In the genomic region with DNA sequence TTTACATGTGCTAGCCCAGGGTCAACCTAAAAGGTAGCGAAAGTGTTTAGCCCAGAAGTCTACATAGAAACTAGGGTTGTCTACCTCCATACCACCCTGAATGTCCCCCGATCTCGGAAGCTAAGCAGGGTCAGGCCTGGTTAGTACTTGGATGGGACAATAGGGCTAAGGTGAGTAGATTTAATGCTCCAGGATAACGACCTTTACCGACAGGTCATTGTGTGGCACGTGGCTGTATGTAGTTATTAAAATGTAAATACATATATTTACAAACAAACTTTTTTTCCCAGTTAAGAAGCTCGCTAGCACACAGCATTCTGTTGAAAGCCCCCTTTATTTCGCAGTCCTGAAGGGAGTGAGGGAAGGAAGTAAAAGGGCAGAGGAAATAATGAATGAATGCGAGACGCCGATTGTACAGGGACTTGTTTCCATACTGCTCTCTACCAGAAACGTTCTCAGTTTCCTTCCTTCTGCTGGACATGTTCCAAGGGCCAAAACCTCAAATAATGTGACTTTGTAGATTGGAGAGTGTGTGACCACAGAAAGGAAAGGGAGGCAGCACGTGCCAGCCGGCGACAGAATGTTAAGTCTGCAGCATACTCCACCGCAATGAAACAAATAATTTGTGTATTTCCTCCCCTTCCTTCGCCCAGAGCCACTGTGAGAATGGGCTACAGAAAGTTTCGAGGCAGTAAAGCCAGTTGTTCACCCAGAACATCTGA, we compare ENCODE assay signal across 8 cellular contexts. TPM values are rescaled to one million over a fixed set of nuclear protein-coding genes. Genes with fewer than 3 reads are reported as not detected.
A peak's percentile ranks its signal among the peaks of the same experiment; 100 is the strongest.
DNase-seq lines count a peak whose midpoint lies in the region; ATAC-seq and TF ChIP-seq lines count a peak whose summit lies in the region.

No MANE protein-coding gene starts in this region.

- peak overlapping the region; percentile 98 for H2AFZ ChIP-seq in PC-9

- H3K27me3 Mint-ChIP-seq in activated naive CD8-positive, alpha-beta T cell treated with anti-CD3 and anti-CD28 coated beads, Interleukin-2, amount 50 U/mL, for 24 hours: no peaks in the 10 kb centered on the region

- peak; percentile 4 to 8 for DNase-seq in stimulated activated CD4-positive, alpha-beta T cell treated with anti-CD3 and anti-CD28 coated beads, Interleukin-15, amount 100 ng/mL, for 1 hour (ENCODE audit: low read depth in 1 of 2, low spot score in 1 of 2)
- no peak for DNase-seq in stimulated activated CD4-positive, alpha-beta T cell treated with anti-CD3 and anti-CD28 coated beads, Interleukin-1b, Interleukin-23, amount 100 ng/mL, for 48 hours
- peak; percentile 40 to 58 for DNase-seq in PC-9
- DNase-seq in activated naive CD8-positive, alpha-beta T cell treated with anti-CD3 and anti-CD28 coated beads, Interleukin-2, amount 50 U/mL, for 24 hours: peak; percentile 35
- peak in 2 of 3 donors; percentile 20 to 52 for DNase-seq in right cardiac atrium
- no peak for DNase-seq in sciatic nerve (ENCODE audit: low spot score)
- DNase-seq in NCI-H226: no peak

- WGBS in right cardiac atrium: 5% methylated on average over 18 of the region's 18 CpGs

- H3K9me2 ChIP-seq in PC-9 (ENCODE audit: insufficient read depth): no peaks in the 10 kb centered on the region

- H3K27ac ChIP-seq in PC-9: peak overlapping the region; percentile 47
- peak overlapping the region; percentile 28 for H3K27ac ChIP-seq in right cardiac atrium (ENCODE audit: low read length)

- H3K9me3 ChIP-seq in PC-9 (ENCODE audit: insufficient read depth, low read depth) (no peaks in the 10 kb centered on the region), right cardiac atrium (ENCODE audit: control insufficient read depth, low read length) (no peaks in the 10 kb centered on the region)

- H4K20me1 ChIP-seq in PC-9 (ENCODE audit: insufficient read depth): no peaks in the 10 kb centered on the region

- H3K79me2 ChIP-seq in PC-9 (ENCODE audit: low read depth): peaks cover 61% of the 10 kb centered on the region

- H3K4me2 ChIP-seq in PC-9: peak overlapping the region; percentile 82

- peak overlapping the region; percentile 99 for H3K27ac Mint-ChIP-seq in activated naive CD8-positive, alpha-beta T cell treated with anti-CD3 and anti-CD28 coated beads, Interleukin-2, amount 50 U/mL, for 24 hours

- POLR2A ChIA-PET in PC-9 (lab: Charles Lee; ENCODE audit: unreplicated experiment): interaction anchor here (0.5 to 0.7 kb wide), 3 partner anchors 271 to 677 kb away, joined by 3 to 4 read pairs (median 3); no protein-coding TSS in a partner anchor

- no peaks in the 10 kb centered on the region for H3K36me3 ChIP-seq in PC-9 (ENCODE audit: low read depth)

- peaks cover 31% of the 10 kb centered on the region for H3K36me3 Mint-ChIP-seq in activated naive CD8-positive, alpha-beta T cell treated with anti-CD3 and anti-CD28 coated beads, Interleukin-2, amount 50 U/mL, for 24 hours (ENCODE audit: low read depth)

- BruUV-seq in PC-9 (replicated peaks; lab: Mats Ljungman, UMichigan): TSS peak; percentile 68

- ATAC-seq in HG02973 (IDR thresholded peaks at IDR 0.05; ENCODE audit: unreplicated experiment) (peak; percentile 7), right cardiac atrium (peak; percentile 21 to 23), sciatic nerve (peak; percentile 33)
- ATAC-seq in activated naive CD8-positive, alpha-beta T cell treated with anti-CD3 and anti-CD28 coated beads, Interleukin-2, amount 50 U/mL, for 24 hours: peak; percentile 10

- no peaks in the 10 kb centered on the region for H3K9me3 Mint-ChIP-seq in activated naive CD8-positive, alpha-beta T cell treated with anti-CD3 and anti-CD28 coated beads, Interleukin-2, amount 50 U/mL, for 24 hours

- no peaks in the 10 kb centered on the region for H3K27me3 ChIP-seq in PC-9 (ENCODE audit: insufficient read depth, low read depth)
- H3K27me3 ChIP-seq in right cardiac atrium (ENCODE audit: control insufficient read depth, insufficient read depth): no peaks in the 10 kb centered on the region

- intact Hi-C loops in PC-9 (cut with micrococcal nuclease; ENCODE audit: unreplicated experiment): loop anchor here (1.0 to 2.0 kb wide), 2 partner anchors 61 to 504 kb away; partner anchors contain the start of gene FUCA2
- intact Hi-C loops in right cardiac atrium (cut with DNase I): no loop called here
- intact Hi-C loops in sciatic nerve (cut with DNase I): no loop called here

- peak overlapping the region; percentile 94 for H3K4me3 Mint-ChIP-seq in activated naive CD8-positive, alpha-beta T cell treated with anti-CD3 and anti-CD28 coated beads, Interleukin-2, amount 50 U/mL, for 24 hours

- peaks cover 42% of the 10 kb centered on the region for H3K4me1 Mint-ChIP-seq in activated naive CD8-positive, alpha-beta T cell treated with anti-CD3 and anti-CD28 coated beads, Interleukin-2, amount 50 U/mL, for 24 hours

- H3K4me3 ChIP-seq in PC-9 (peak overlapping the region; percentile 77), right cardiac atrium (ENCODE audit: low read length) (peak overlapping the region; percentile 93)

- peaks cover 22% of the 10 kb centered on the region for H3K4me1 ChIP-seq in PC-9 (replicated peaks; ENCODE audit: insufficient read depth)
- peaks cover 2% of the 10 kb centered on the region for H3K4me1 ChIP-seq in right cardiac atrium (ENCODE audit: control insufficient read depth, insufficient read depth, low read length)

- no peaks in the 10 kb centered on the region; the same call in 1 of the 2 replicates for H3F3A ChIP-seq in PC-9 (ENCODE audit: insufficient read depth, low read depth)

- no peak for TF ChIP-seq CTCF in PC-9 (conservative IDR thresholded peaks at IDR 0.05)

- CTCF ChIA-PET in PC-9 (lab: Charles Lee): interaction anchor here (1.5 kb wide), 1 partner anchor 23 kb away, joined by 7 read pairs; no protein-coding TSS in a partner anchor

RNA-seq across cellular contexts. Expression of gene ADAT2, which starts 0.6 kb away (rescaled TPM):
- total RNA-seq in PC-9 (2021) (5.5 and 6.0 TPM in 2 replicates), right cardiac atrium (1 to 10 TPM; 1.5 to 3.8 (median 2.1) TPM), sciatic nerve (9.7 TPM)
- polyA plus RNA-seq in right cardiac atrium: 1.6 TPM

RNA-seq across cellular contexts. Expression of gene PEX3, which starts 0.7 kb away (rescaled TPM):
- total RNA-seq in PC-9 (2021): 18.4 and 20.9 TPM in 2 replicates
- 10 to 100 TPM; 17.0 to 22.0 (median 20.4) TPM for total RNA-seq in right cardiac atrium
- polyA plus RNA-seq in right cardiac atrium: 11.9 TPM
- total RNA-seq in sciatic nerve: 27.1 TPM

Comparison
In these comparisons a context has a peak if more than half of its experiments do, and no peak if none do; other contexts are left out.
1. DNase-seq: peak in stimulated activated CD4-positive, alpha-beta T cell treated with anti-CD3 and anti-CD28 coated beads, Interleukin-15, amount 100 ng/mL, for 1 hour (2 of 2), PC-9 (2 of 2), activated naive CD8-positive, alpha-beta T cell treated with anti-CD3 and anti-CD28 coated beads, Interleukin-2, amount 50 U/mL, for 24 hours (single experiment) and right cardiac atrium (2 of 3); none in stimulated activated CD4-positive, alpha-beta T cell treated with anti-CD3 and anti-CD28 coated beads, Interleukin-1b, Interleukin-23, amount 100 ng/mL, for 48 hours (single experiment), sciatic nerve (single experiment) and NCI-H226 (single experiment).
2. Peak in every context shown above with its lines, with median percentiles within 50 percentile points of each other: ATAC-seq.